Comparison of ENCODE assay signal across 9 cellular contexts in genomic region chr3:9135930-9136525, GRCh38.
DNase-seq lines count a peak whose midpoint lies in the region; ATAC-seq and TF ChIP-seq lines count a peak whose summit lies in the region.
"Had no signal": no experiment of that assay in that cellular context is flagged by ENCODE, and none has a peak within 500 bp of the region (broad histone marks: within the 10 kb centered on the region; RNA-seq: fewer than 3 reads in every experiment).

No MANE protein-coding gene starts in this region.

- H3K36me3 ChIP-seq in esophagus muscularis mucosa (no peaks in the 10 kb centered on the region), tibial nerve (peaks cover 0 to 3% (median 0%) of the 10 kb centered on the region in 3 donors)

- TF ChIP-seq POLR2A in esophagus muscularis mucosa (IDR thresholded peaks at IDR 0.05; ENCODE audit: low read depth) (no peak), tibial nerve (IDR thresholded peaks at IDR 0.05) (no peak)

- ATAC-seq in naive B cell (ENCODE audit: low read depth in 2 of 2) (no peak), GM21528 (IDR thresholded peaks at IDR 0.05; ENCODE audit: low FRiP score, unreplicated experiment) (no peak), GM19455 (IDR thresholded peaks at IDR 0.05; ENCODE audit: unreplicated experiment) (no peak), GM18517 (IDR thresholded peaks at IDR 0.05; ENCODE audit: unreplicated experiment) (no peak)

- no peak overlapping the region for H3K27ac Mint-ChIP-seq in activated naive CD4-positive, alpha-beta T cell treated with anti-CD3 and anti-CD28 coated beads for 36 hours
- H3K27ac Mint-ChIP-seq in naive B cell = peak overlapping the region in 1 of 6 donors; percentile 48

- intact Hi-C loops in activated naive CD4-positive, alpha-beta T cell treated with anti-CD3 and anti-CD28 coated beads for 36 hours (cut with micrococcal nuclease) = no loop called here
- intact Hi-C loops in esophagus muscularis mucosa (cut with DNase I) = no loop called here

- CTCF ChIA-PET in activated naive CD4-positive, alpha-beta T cell treated with anti-CD3 and anti-CD28 coated beads for 36 hours (lab: Charles Lee) = no interaction called here

- no peak for TF ChIP-seq CTCF in esophagus muscularis mucosa (IDR thresholded peaks at IDR 0.05)
- TF ChIP-seq CTCF in tibial nerve (IDR thresholded peaks at IDR 0.05) = no peak

- H3K4me3 ChIP-seq in esophagus muscularis mucosa (peak overlapping the region; percentile 48 to 61 (median 50)), tibial nerve (peak overlapping the region; percentile 7 to 50 (median 16))

- TF ChIP-seq EP300 in esophagus muscularis mucosa (IDR thresholded peaks at IDR 0.05) (no peak), tibial nerve (IDR thresholded peaks at IDR 0.05) (no peak)

- H3K36me3 Mint-ChIP-seq in activated naive CD4-positive, alpha-beta T cell treated with anti-CD3 and anti-CD28 coated beads for 36 hours (ENCODE audit: low read depth) = no peaks in the 10 kb centered on the region
- H3K36me3 Mint-ChIP-seq in naive B cell = no peaks in the 10 kb centered on the region

- no peak overlapping the region for H3K27ac ChIP-seq in esophagus muscularis mucosa (replicated peaks in 1 of 4)
- peak overlapping the region in 1 of 4 donors; percentile 15 for H3K27ac ChIP-seq in tibial nerve

- 23% methylated on average over 22 of the region's 56 CpGs for WGBS in esophagus muscularis mucosa
- WGBS in tibial nerve, 2 donors = 11 to 17% methylated on average over 38 to 46 of the region's 56 CpGs

- peak; percentile 10 for DNase-seq in activated naive CD4-positive, alpha-beta T cell treated with anti-CD3 and anti-CD28 coated beads for 36 hours
- DNase-seq in activated naive CD4-positive, alpha-beta T cell treated with Interleukin-2 at 50 U/mL for 16 hours = no peak
- no peak for DNase-seq in esophagus muscularis mucosa (ENCODE audit: extremely low spot score)
- no peak for DNase-seq in naive B cell
- DNase-seq in tibial nerve (ENCODE audit: low spot score in 2 of 2) = no peak
- DNase-seq: AML-193 had no signal

- H3K4me1 ChIP-seq in esophagus muscularis mucosa (peaks cover 6 to 22% (median 16%) of the 10 kb centered on the region in 4 donors), tibial nerve (peaks cover 0 to 24% (median 0%) of the 10 kb centered on the region in 4 donors)

- H3K27me3 ChIP-seq in esophagus muscularis mucosa (no peaks in the 10 kb centered on the region), tibial nerve (peaks cover 0 to 9% of the 10 kb centered on the region in 2 donors)

- peak overlapping the region; percentile 52 for H3K4me3 Mint-ChIP-seq in activated naive CD4-positive, alpha-beta T cell treated with anti-CD3 and anti-CD28 coated beads for 36 hours
- H3K4me3 Mint-ChIP-seq in naive B cell = peak overlapping the region in 5 of 8 donors; percentile 22 to 81 (median 31)

- H3K27me3 Mint-ChIP-seq in activated naive CD4-positive, alpha-beta T cell treated with anti-CD3 and anti-CD28 coated beads for 36 hours (ENCODE audit: low read depth) = peaks cover 18% of the 10 kb centered on the region
- peaks cover 29 to 48% (median 44%) of the 10 kb centered on the region in 3 donors for H3K27me3 Mint-ChIP-seq in naive B cell

- H3K9me3 ChIP-seq in esophagus muscularis mucosa (peaks cover 0 to 7% (median 0%) of the 10 kb centered on the region in 4 donors), tibial nerve (peaks cover 0 to 7% (median 0%) of the 10 kb centered on the region in 4 donors)

- H3K4me1 Mint-ChIP-seq in activated naive CD4-positive, alpha-beta T cell treated with anti-CD3 and anti-CD28 coated beads for 36 hours (ENCODE audit: low read depth) = peaks cover 2% of the 10 kb centered on the region
- peaks cover 0 to 4% (median 1%) of the 10 kb centered on the region in 3 donors for H3K4me1 Mint-ChIP-seq in naive B cell

- H3K9me3 Mint-ChIP-seq in activated naive CD4-positive, alpha-beta T cell treated with anti-CD3 and anti-CD28 coated beads for 36 hours = no peaks in the 10 kb centered on the region
- peaks cover 0 to 9% (median 0%) of the 10 kb centered on the region in 7 donors for H3K9me3 Mint-ChIP-seq in naive B cell
